Comparison of ENCODE assay signal across 28 cellular contexts in genomic region chr5:1965860-1966396, GRCh38.
"Had no signal": no experiment of that assay in that cellular context is flagged by ENCODE, and none has a peak within 500 bp of the region (broad histone marks: within the 10 kb centered on the region; RNA-seq: fewer than 3 reads in every experiment).

No MANE protein-coding gene starts in this region.

- H3K27ac Mint-ChIP-seq: activated naive CD4-positive, alpha-beta T cell treated with anti-CD3 and anti-CD28 coated beads for 36 hours; activated naive CD8-positive, alpha-beta T cell treated with anti-CD3 and anti-CD28 coated beads for 36 hours; activated T-helper 1 cell treated with anti-CD3 and anti-CD28 coated beads, Interleukin-12 subunit alpha, Interleukin-12 subunit beta, Interleukin-2, Interleukin-4 antibody, amounts not matched to agents 30 ng/mL and 10 ng/mL and 1 ng/mL, durations not matched to agents 14 hours and 24 hours and 36 hours; effector memory CD8-positive, alpha-beta T cell; mesothelial cell of epicardium; naive B cell; T-helper 1 cell treated with Interleukin-12 subunit alpha and Interleukin-12 subunit beta and Interleukin-4 antibody, amounts not matched to agents 30 μg/mL and 1 μg/mL, for 36 hours had no signal

- H3K4me3 ChIP-seq: adrenal gland, body of pancreas, cardiac muscle cell, heart right ventricle, psoas muscle, suprapubic skin, tibial artery, upper lobe of right lung had no signal

- H3K36me3 ChIP-seq: adrenal gland, cardiac muscle cell, heart right ventricle, suprapubic skin, tibial artery, upper lobe of right lung had no signal

- H3K27ac ChIP-seq: adrenal gland, body of pancreas, cardiac muscle cell, foreskin keratinocyte, heart right ventricle, parathyroid adenoma, psoas muscle, suprapubic skin, tibial artery, upper lobe of right lung, VCaP had no signal

- H3K4me1 Mint-ChIP-seq: activated naive CD8-positive, alpha-beta T cell treated with anti-CD3 and anti-CD28 coated beads for 36 hours; mesothelial cell of epicardium; naive B cell had no signal

- H3K27me3 ChIP-seq: adrenal gland, body of pancreas, cardiac muscle cell, foreskin keratinocyte, heart right ventricle, tibial artery, upper lobe of right lung had no signal

- H3K9me3 ChIP-seq: adrenal gland, body of pancreas, heart right ventricle, psoas muscle, suprapubic skin, tibial artery, upper lobe of right lung had no signal

- H3K4me3 Mint-ChIP-seq: activated naive CD4-positive, alpha-beta T cell treated with anti-CD3 and anti-CD28 coated beads for 36 hours; activated naive CD8-positive, alpha-beta T cell treated with anti-CD3 and anti-CD28 coated beads for 36 hours; activated T-helper 1 cell treated with anti-CD3 and anti-CD28 coated beads, Interleukin-12 subunit alpha, Interleukin-12 subunit beta, Interleukin-2, Interleukin-4 antibody, amounts not matched to agents 30 ng/mL and 10 ng/mL and 1 ng/mL, durations not matched to agents 14 hours and 24 hours and 36 hours; effector memory CD8-positive, alpha-beta T cell; mesothelial cell of epicardium; naive B cell; T-helper 1 cell treated with Interleukin-12 subunit alpha and Interleukin-12 subunit beta and Interleukin-4 antibody, amounts not matched to agents 30 μg/mL and 1 μg/mL, for 36 hours had no signal

- H3K9me3 Mint-ChIP-seq: activated naive CD4-positive, alpha-beta T cell treated with anti-CD3 and anti-CD28 coated beads for 36 hours; activated naive CD8-positive, alpha-beta T cell treated with anti-CD3 and anti-CD28 coated beads for 36 hours; activated T-helper 1 cell treated with anti-CD3 and anti-CD28 coated beads, Interleukin-12 subunit alpha, Interleukin-12 subunit beta, Interleukin-2, Interleukin-4 antibody, amounts not matched to agents 30 ng/mL and 10 ng/mL and 1 ng/mL, durations not matched to agents 14 hours and 24 hours and 36 hours; effector memory CD8-positive, alpha-beta T cell; mesothelial cell of epicardium; T-helper 1 cell treated with Interleukin-12 subunit alpha and Interleukin-12 subunit beta and Interleukin-4 antibody, amounts not matched to agents 30 μg/mL and 1 μg/mL, for 36 hours had no signal

- DNase-seq: activated CD4-positive, alpha-beta T cell treated with anti-CD3 and anti-CD28 coated beads for 4 hours; activated CD4-positive, alpha-beta T cell treated with anti-CD3 and anti-CD28 coated beads, Interleukin-2, amount 50 U/mL, for 4 hours; activated effector memory CD4-positive, alpha-beta T cell treated with anti-CD3 and anti-CD28 coated beads, Interleukin-2, amount 50 U/mL, for 16 hours; activated naive CD4-positive, alpha-beta T cell treated with anti-CD3 and anti-CD28 coated beads for 36 hours; activated naive CD8-positive, alpha-beta T cell treated with anti-CD3 and anti-CD28 coated beads for 36 hours; activated T-cell treated with anti-CD3 and anti-CD28 coated beads, Interleukin-2, amount 50 U/mL, for 1 hour; adrenal gland; aorta; body of pancreas; cortex of kidney; effector memory CD8-positive, alpha-beta T cell; foreskin keratinocyte; heart right ventricle; kidney glomerular epithelial cell; naive B cell; nucleus accumbens; psoas muscle; stimulated activated naive CD4-positive, alpha-beta T cell; T-helper 9 cell; tibial artery; upper lobe of right lung had no signal

- H3K4me1 ChIP-seq: adrenal gland, body of pancreas, heart right ventricle, parathyroid adenoma, psoas muscle, tibial artery, upper lobe of right lung had no signal

- H3K36me3 Mint-ChIP-seq: activated naive CD8-positive, alpha-beta T cell treated with anti-CD3 and anti-CD28 coated beads for 36 hours; mesothelial cell of epicardium; naive B cell had no signal

- ATAC-seq: body of pancreas; effector memory CD8-positive, alpha-beta T cell; foreskin keratinocyte; heart right ventricle; psoas muscle; upper lobe of right lung had no signal
